ENCODE assay signal across 7 cellular contexts in the genomic region with DNA sequence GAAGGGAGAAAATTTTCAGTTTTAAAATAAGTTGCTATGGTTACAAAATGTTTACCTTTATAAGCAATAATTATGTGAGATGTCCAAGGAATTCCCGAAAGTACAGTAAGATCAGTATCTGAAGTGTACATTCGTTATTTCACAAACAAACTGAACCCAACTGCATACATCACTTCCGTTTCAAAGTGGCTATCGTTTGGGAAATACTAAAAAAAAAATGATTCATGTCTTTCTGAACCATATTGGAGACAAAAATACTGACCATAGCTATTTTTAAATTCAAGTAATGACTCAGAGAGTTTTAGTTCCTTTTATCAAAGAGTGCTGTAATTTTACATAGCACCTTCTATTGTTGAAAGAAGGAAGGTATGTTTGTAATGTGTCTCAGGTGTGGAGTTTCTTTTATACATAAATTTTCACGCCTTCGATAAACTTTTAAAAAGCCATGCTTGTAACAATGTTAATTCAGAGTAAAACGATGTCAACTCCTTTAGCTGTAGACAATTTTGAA. TPM values are rescaled to one million over a fixed set of nuclear protein-coding genes. Genes with fewer than 3 reads are reported as not detected.
DNase-seq lines count a peak whose midpoint lies in the region; ATAC-seq and TF ChIP-seq lines count a peak whose summit lies in the region.

No MANE protein-coding gene starts in this region.

- ATAC-seq in GM18909 (IDR thresholded peaks at IDR 0.05; ENCODE audit: poor library complexity, unreplicated experiment) (peak; percentile 76), HG02852 (IDR thresholded peaks at IDR 0.05; ENCODE audit: unreplicated experiment) (peak; percentile 71)

- DNase-seq in fibroblast of the aortic adventitia (ENCODE audit: low read depth) (peak; percentile 75), NCI-H2029 treated with DMSO at 0.1 percent for 48 hours (lab: John Stamatoyannopoulos, UW) (no peak), BE2C (no peak), superior temporal gyrus (ENCODE audit: extremely low spot score) (no peak)

- H3K4me2 ChIP-seq in OCI-LY3 (ENCODE audit: low read length): peak overlapping the region; percentile 73

- H3K4me3 ChIP-seq in OCI-LY3 (ENCODE audit: low read length): peak overlapping the region; percentile 62
- H3K4me3 ChIP-seq in fibroblast of the aortic adventitia (ENCODE audit: low read depth, low read length): no peak overlapping the region
- no peak overlapping the region for H3K4me3 ChIP-seq in BE2C (ENCODE audit: low read depth, low read length)

- no peaks in the 10 kb centered on the region for H3K9me3 ChIP-seq in OCI-LY3 (ENCODE audit: insufficient read depth, low read length)
- H3K9me3 ChIP-seq in BE2C: no peaks in the 10 kb centered on the region

- H3K27me3 ChIP-seq in OCI-LY3 (ENCODE audit: low read depth, low read length): no peaks in the 10 kb centered on the region
- no peaks in the 10 kb centered on the region for H3K27me3 ChIP-seq in BE2C

- H2AFZ ChIP-seq in OCI-LY3 (ENCODE audit: low read depth, low read length): no peak overlapping the region

- H3K27ac ChIP-seq in OCI-LY3 (ENCODE audit: low read length): peak overlapping the region; percentile 5; the same call in 1 of the 2 replicates

- H3K4me1 ChIP-seq in OCI-LY3 (ENCODE audit: low read length) (peaks cover 43% of the 10 kb centered on the region), BE2C (no peaks in the 10 kb centered on the region)

- H3K36me3 ChIP-seq in OCI-LY3 (replicated peaks; ENCODE audit: low read depth, low read length) (no peaks in the 10 kb centered on the region), BE2C (no peaks in the 10 kb centered on the region)

- H4K20me1 ChIP-seq in OCI-LY3 (ENCODE audit: insufficient read depth, low read length): peaks cover 20% of the 10 kb centered on the region; the same call in 1 of the 2 replicates

- TF ChIP-seq CTCF in OCI-LY3 (IDR thresholded peaks at IDR 0.05; ENCODE audit: low read depth, low read length) (peak; percentile 24; the same call in 1 of the 2 replicates), fibroblast of the aortic adventitia (IDR thresholded peaks at IDR 0.05; ENCODE audit: insufficient read depth, low read length) (no peak), BE2C (IDR thresholded peaks at IDR 0.05; ENCODE audit: low read depth, low read length) (no peak)

- peaks cover 24% of the 10 kb centered on the region for H3K79me2 ChIP-seq in OCI-LY3 (ENCODE audit: low read length)

- peak overlapping the region; percentile 2; the same call in 1 of the 2 replicates for H3K9ac ChIP-seq in OCI-LY3 (ENCODE audit: low read length)

RNA-seq across cellular contexts. Expression of a gene that starts 8.0 kb away (rescaled TPM):
- total RNA-seq in fibroblast of the aortic adventitia (ENCODE audit: low replicate concordance): 117 and 121 TPM in 2 replicates
- polyA plus RNA-seq in BE2C (2012; ENCODE audit: insufficient read depth, insufficient read length, low read depth): 4.5 TPM
